In genomic region chr13:44212633-44213387, GRCh38 we compare ENCODE assay signal across 19 cellular contexts.
DNase-seq lines count a peak whose midpoint lies in the region; ATAC-seq and TF ChIP-seq lines count a peak whose summit lies in the region.
"Had no signal": no experiment of that assay in that cellular context is flagged by ENCODE, and none has a peak within 500 bp of the region (broad histone marks: within the 10 kb centered on the region; RNA-seq: fewer than 3 reads in every experiment).

No MANE protein-coding gene starts in this region.

- intact Hi-C loops in left cardiac atrium (cut with DNase I) (no loop called here), sigmoid colon (cut with DNase I) (no loop called here)
- intact Hi-C loops in activated naive CD4-positive, alpha-beta T cell treated with anti-CD3 and anti-CD28 coated beads for 36 hours (cut with micrococcal nuclease) = no loop called here

- TF ChIP-seq POLR2A in sigmoid colon (IDR thresholded peaks at IDR 0.05) = no peak

- no peak overlapping the region for H3K27ac Mint-ChIP-seq in activated naive CD4-positive, alpha-beta T cell treated with anti-CD3 and anti-CD28 coated beads for 36 hours

- no peak overlapping the region for H3K4me3 ChIP-seq in choroid plexus epithelial cell (ENCODE audit: low read depth, low read length)
- H3K4me3 ChIP-seq in sigmoid colon = no peak overlapping the region
- H3K4me3 ChIP-seq: GM12878, ovary, thoracic aorta had no signal

- H3K9me3 ChIP-seq in sigmoid colon = no peaks in the 10 kb centered on the region
- H3K9me3 ChIP-seq: ovary, thoracic aorta had no signal

- H3K27me3 ChIP-seq in sigmoid colon = no peaks in the 10 kb centered on the region
- H3K27me3 ChIP-seq: ovary had no signal

- peak overlapping the region in 3 of 4 donors; percentile 12 to 54 (median 44) for H3K27ac ChIP-seq in sigmoid colon
- H3K27ac ChIP-seq: ovary, thoracic aorta had no signal

- TF ChIP-seq CTCF in choroid plexus epithelial cell (conservative IDR thresholded peaks at IDR 0.05; ENCODE audit: low read depth, low read length) = no peak
- TF ChIP-seq CTCF in sigmoid colon (IDR thresholded peaks at IDR 0.05) = no peak

- H3K36me3 Mint-ChIP-seq in activated naive CD4-positive, alpha-beta T cell treated with anti-CD3 and anti-CD28 coated beads for 36 hours (ENCODE audit: low read depth) = no peaks in the 10 kb centered on the region
- H3K36me3 Mint-ChIP-seq in activated T-cell treated with anti-CD3 and anti-CD28 coated beads, Interleukin-2, amount 50 U/mL, for 4 hours (ENCODE audit: insufficient read depth) = no peaks in the 10 kb centered on the region

- ATAC-seq in left cardiac atrium (peak; percentile 47 to 64), HG03095 (IDR thresholded peaks at IDR 0.05; ENCODE audit: unreplicated experiment) (no peak), GM21825 (IDR thresholded peaks at IDR 0.05; ENCODE audit: unreplicated experiment) (no peak)
- no peak for ATAC-seq in activated T-cell treated with anti-CD3 and anti-CD28 coated beads, Interleukin-2, amount 50 U/mL, for 4 hours
- ATAC-seq: esophagus mucosa, GM12878 had no signal

- peak; percentile 40 for DNase-seq in GM03348 (ENCODE audit: low spot score)
- peak; percentile 75 for DNase-seq in choroid plexus epithelial cell (ENCODE audit: low read depth)
- DNase-seq in left cardiac atrium = no peak
- peak; percentile 87 for DNase-seq in sigmoid colon
- DNase-seq in activated naive CD4-positive, alpha-beta T cell treated with anti-CD3 and anti-CD28 coated beads for 36 hours = no peak
- no peak for DNase-seq in activated T-cell treated with anti-CD3 and anti-CD28 coated beads, Interleukin-2, amount 50 U/mL, for 4 hours
- DNase-seq: activated CD4-positive, CD25-positive, alpha-beta regulatory T cell; activated naive CD4-positive, alpha-beta T cell treated with anti-CD3 and anti-CD28 coated beads, Interleukin-2, amount 50 U/mL, for 16 hours; NCI-H1092; NCI-H446; OCI-M1; ovary; stimulated activated CD4-positive, alpha-beta T cell treated with anti-CD3 and anti-CD28 coated beads, Interleukin-15, amount 100 ng/mL, for 24 hours; SW 1271 had no signal

- H3K4me3 Mint-ChIP-seq in activated naive CD4-positive, alpha-beta T cell treated with anti-CD3 and anti-CD28 coated beads for 36 hours = no peak overlapping the region
- H3K4me3 Mint-ChIP-seq in activated T-cell treated with anti-CD3 and anti-CD28 coated beads, Interleukin-2, amount 50 U/mL, for 4 hours = no peak overlapping the region

- TF ChIP-seq EP300 in sigmoid colon (IDR thresholded peaks at IDR 0.05) = no peak

- no peaks in the 10 kb centered on the region for H3K27me3 Mint-ChIP-seq in activated naive CD4-positive, alpha-beta T cell treated with anti-CD3 and anti-CD28 coated beads for 36 hours (ENCODE audit: low read depth)
- peaks cover 2% of the 10 kb centered on the region for H3K27me3 Mint-ChIP-seq in activated T-cell treated with anti-CD3 and anti-CD28 coated beads, Interleukin-2, amount 50 U/mL, for 4 hours (ENCODE audit: low read depth)

- CTCF ChIA-PET in activated naive CD4-positive, alpha-beta T cell treated with anti-CD3 and anti-CD28 coated beads for 36 hours (lab: Charles Lee) = no interaction called here

- H3K9me3 Mint-ChIP-seq in activated naive CD4-positive, alpha-beta T cell treated with anti-CD3 and anti-CD28 coated beads for 36 hours = no peaks in the 10 kb centered on the region
- no peaks in the 10 kb centered on the region for H3K9me3 Mint-ChIP-seq in activated T-cell treated with anti-CD3 and anti-CD28 coated beads, Interleukin-2, amount 50 U/mL, for 4 hours

- no peaks in the 10 kb centered on the region for H3K36me3 ChIP-seq in sigmoid colon
- H3K36me3 ChIP-seq: ovary, thoracic aorta had no signal

- no peaks in the 10 kb centered on the region for H3K4me1 Mint-ChIP-seq in activated naive CD4-positive, alpha-beta T cell treated with anti-CD3 and anti-CD28 coated beads for 36 hours (ENCODE audit: low read depth)
- H3K4me1 Mint-ChIP-seq in activated T-cell treated with anti-CD3 and anti-CD28 coated beads, Interleukin-2, amount 50 U/mL, for 4 hours (ENCODE audit: low read depth) = no peaks in the 10 kb centered on the region

- 65 to 72% methylated on average over 9 of the region's 9 CpGs for WGBS in sigmoid colon, 2 donors

- peaks cover 0 to 36% (median 2%) of the 10 kb centered on the region in 4 donors for H3K4me1 ChIP-seq in sigmoid colon

Comparison
In these comparisons a context has a peak if more than half of its experiments do, and no peak if none do; other contexts are left out.
1. DNase-seq: peak in GM03348 (single experiment), choroid plexus epithelial cell (single experiment) and sigmoid colon (single experiment); none in left cardiac atrium (single experiment), activated naive CD4-positive, alpha-beta T cell treated with anti-CD3 and anti-CD28 coated beads for 36 hours (single experiment) and activated T-cell treated with anti-CD3 and anti-CD28 coated beads, Interleukin-2, amount 50 U/mL, for 4 hours (single experiment).
2. ATAC-seq: peak in left cardiac atrium (2 of 2); none in activated T-cell treated with anti-CD3 and anti-CD28 coated beads, Interleukin-2, amount 50 U/mL, for 4 hours (0 of 2), HG03095 (single experiment) and GM21825 (single experiment).